26 cellular contexts compared by ENCODE assay signal in the genomic region with DNA sequence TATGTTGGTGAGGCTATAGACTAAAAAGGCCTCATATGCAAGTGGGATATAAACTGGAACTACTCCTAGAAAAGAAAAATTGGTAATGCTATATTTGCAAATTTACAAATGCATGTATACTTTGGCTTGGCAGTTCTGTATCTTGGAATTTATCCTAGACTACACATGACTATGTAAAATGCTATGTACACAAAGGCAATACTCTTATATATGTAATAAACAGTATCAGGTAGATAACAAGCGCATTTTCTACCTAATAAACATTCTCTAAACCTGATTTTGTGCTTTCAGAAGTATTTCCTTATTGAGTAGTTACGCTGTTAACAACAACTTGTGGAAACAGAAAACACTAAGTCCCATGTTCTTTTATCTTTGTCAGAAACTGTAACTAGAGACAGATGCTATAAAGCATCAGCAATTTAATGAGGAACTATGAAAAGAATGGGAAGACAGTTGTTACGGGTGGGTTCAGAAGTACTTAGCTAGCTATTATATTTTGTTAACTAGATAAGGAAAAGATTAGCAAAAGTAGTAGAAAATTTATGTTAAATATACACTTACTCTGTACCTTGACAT.
"Had no signal": no experiment of that assay in that cellular context is flagged by ENCODE, and none has a peak within 500 bp of the region (broad histone marks: within the 10 kb centered on the region; RNA-seq: fewer than 3 reads in every experiment).

No MANE protein-coding gene starts in this region.

- H3K27me3 ChIP-seq: adrenal gland, ascending aorta, neural progenitor cell, right atrium auricular region, thyroid gland, upper lobe of right lung had no signal

- H3K4me1 ChIP-seq: adrenal gland, neural progenitor cell, thyroid gland, upper lobe of right lung had no signal

- ATAC-seq: activated naive CD4-positive, alpha-beta T cell treated with anti-CD3 and anti-CD28 coated beads, Interleukin-2, amount 50 U/mL, for 72 hours; activated T-helper 17 cell treated with anti-CD3 and anti-CD28 coated beads, Interleukin-2, amount 50 U/mL, for 72 hours; left ventricle myocardium superior; T-cell; upper lobe of right lung had no signal

- H3K36me3 Mint-ChIP-seq: activated naive CD4-positive, alpha-beta T cell treated with anti-CD3 and anti-CD28 coated beads, Interleukin-2, amount 50 U/mL, for 72 hours had no signal

- H3K27ac Mint-ChIP-seq: activated naive CD4-positive, alpha-beta T cell treated with anti-CD3 and anti-CD28 coated beads, Interleukin-2, amount 50 U/mL, for 72 hours; activated T-cell treated with anti-CD3 and anti-CD28 coated beads, Interleukin-2, amount 50 U/mL, for 24 hours; activated T-helper 17 cell treated with anti-CD3 and anti-CD28 coated beads, Interleukin-2, amount 50 U/mL, for 72 hours; naive B cell; neural progenitor cell; progenitor cell of endocrine pancreas; stimulated activated naive CD8-positive, alpha-beta T cell treated with anti-CD3 and anti-CD28 coated beads, Interleukin-15, Interleukin-2, amounts not matched to agents 100 ng/mL and 50 ng/mL, for 24 hours; T-cell; T-helper 2 cell treated with Interferon-gamma antibody and Interleukin-4, amounts not matched to agents 5 μg/mL and 100 μg/mL, for 36 hours had no signal

- H3K4me3 Mint-ChIP-seq: activated T-cell treated with anti-CD3 and anti-CD28 coated beads, Interleukin-2, amount 50 U/mL, for 24 hours; activated T-helper 17 cell treated with anti-CD3 and anti-CD28 coated beads, Interleukin-2, amount 50 U/mL, for 72 hours; naive B cell; neural progenitor cell; stimulated activated naive CD8-positive, alpha-beta T cell treated with anti-CD3 and anti-CD28 coated beads, Interleukin-15, Interleukin-2, amounts not matched to agents 100 ng/mL and 50 ng/mL, for 24 hours; T-cell; T-helper 2 cell treated with Interferon-gamma antibody and Interleukin-4, amounts not matched to agents 5 μg/mL and 100 μg/mL, for 36 hours had no signal

- H3K36me3 ChIP-seq: adrenal gland, ascending aorta, neural progenitor cell, right atrium auricular region, thyroid gland, WERI-Rb-1 had no signal

- DNase-seq: activated CD4-positive, alpha-beta T cell treated with anti-CD3 and anti-CD28 coated beads for 1 hour; activated CD4-positive, alpha-beta T cell treated with anti-CD3 and anti-CD28 coated beads, Interleukin-2, amount 50 U/mL, for 1 hour; activated CD8-positive, alpha-beta memory T cell treated with anti-CD3 and anti-CD28 coated beads, Interleukin-2, amount 50 U/mL, for 4 hours; activated T-cell treated with anti-CD3 and anti-CD28 coated beads, Interleukin-2, amount 50 U/mL, for 24 hours; adrenal gland; central memory CD4-positive, alpha-beta T cell; effector memory CD4-positive, alpha-beta T cell; hippocampal formation; left ventricle myocardium superior; mammary epithelial cell; naive B cell; stimulated activated CD4-positive, alpha-beta T cell treated with anti-CD3 and anti-CD28 coated beads, Interleukin-12 subunit alpha, Interleukin-12 subunit beta, amount 100 ng/mL, for 4 hours; stimulated activated CD4-positive, alpha-beta T cell treated with anti-CD3 and anti-CD28 coated beads, Interleukin-4, amount 100 ng/mL, for 4 hours; substantia nigra; T-cell; thyroid gland; upper lobe of right lung; WERI-Rb-1 had no signal

- H3K9me3 Mint-ChIP-seq: activated naive CD4-positive, alpha-beta T cell treated with anti-CD3 and anti-CD28 coated beads, Interleukin-2, amount 50 U/mL, for 72 hours; activated T-cell treated with anti-CD3 and anti-CD28 coated beads, Interleukin-2, amount 50 U/mL, for 24 hours; activated T-helper 17 cell treated with anti-CD3 and anti-CD28 coated beads, Interleukin-2, amount 50 U/mL, for 72 hours; naive B cell; neural progenitor cell; stimulated activated naive CD8-positive, alpha-beta T cell treated with anti-CD3 and anti-CD28 coated beads, Interleukin-15, Interleukin-2, amounts not matched to agents 100 ng/mL and 50 ng/mL, for 24 hours; T-cell; T-helper 2 cell treated with Interferon-gamma antibody and Interleukin-4, amounts not matched to agents 5 μg/mL and 100 μg/mL, for 36 hours had no signal

- H3K27ac ChIP-seq: adrenal gland, neural progenitor cell, right atrium auricular region, thyroid gland, upper lobe of right lung, WERI-Rb-1 had no signal

- H3K27me3 Mint-ChIP-seq: activated T-cell treated with anti-CD3 and anti-CD28 coated beads, Interleukin-2, amount 50 U/mL, for 24 hours; activated T-helper 17 cell treated with anti-CD3 and anti-CD28 coated beads, Interleukin-2, amount 50 U/mL, for 72 hours; naive B cell; progenitor cell of endocrine pancreas; stimulated activated naive CD8-positive, alpha-beta T cell treated with anti-CD3 and anti-CD28 coated beads, Interleukin-15, Interleukin-2, amounts not matched to agents 100 ng/mL and 50 ng/mL, for 24 hours; T-cell had no signal

- H3K4me3 ChIP-seq: adrenal gland, ascending aorta, neural progenitor cell, right atrium auricular region, thyroid gland, upper lobe of right lung had no signal

- H3K4me1 Mint-ChIP-seq: activated T-helper 17 cell treated with anti-CD3 and anti-CD28 coated beads, Interleukin-2, amount 50 U/mL, for 72 hours; naive B cell; neural progenitor cell; T-cell had no signal

- H3K9me3 ChIP-seq: adrenal gland, ascending aorta, right atrium auricular region, thyroid gland, upper lobe of right lung had no signal
